8 cellular contexts compared by ENCODE assay signal in genomic region chr1:156592158-156592909, GRCh38. TPM values are rescaled to one million over a fixed set of nuclear protein-coding genes. Genes with fewer than 3 reads are reported as not detected.
A peak's percentile ranks its signal among the peaks of the same experiment; 100 is the strongest.
DNase-seq lines count a peak whose midpoint lies in the region; ATAC-seq, FAIRE-seq and TF ChIP-seq lines count a peak whose summit lies in the region.

No MANE protein-coding gene starts in this region.

- intact Hi-C loops in dendritic cell treated with granulocyte-macrophage colony-stimulating factor and Interleukin-4, amounts not matched to agents 40 ng/mL and 50 ng/mL, for 4 days (cut with micrococcal nuclease): no loop called here
- intact Hi-C loops in natural killer cell (cut with micrococcal nuclease): no loop called here

- H3K27me3 Mint-ChIP-seq in dendritic cell treated with granulocyte-macrophage colony-stimulating factor and Interleukin-4, amounts not matched to agents 40 ng/mL and 50 ng/mL, for 4 days: no peaks in the 10 kb centered on the region
- no peaks in the 10 kb centered on the region for H3K27me3 Mint-ChIP-seq in natural killer cell (ENCODE audit: low read depth in 2 of 2)

- peaks cover 20% of the 10 kb centered on the region for H3K4me1 ChIP-seq in MM.1S (ENCODE audit: low read length)

- H3K36me3 ChIP-seq in MM.1S (replicated peaks; ENCODE audit: insufficient read depth, low read length): peaks cover 9% of the 10 kb centered on the region; the same call in 1 of the 2 replicates

- H3K27ac ChIP-seq in C4-2B (peak overlapping the region; percentile 92), MM.1S (ENCODE audit: low read length) (peak overlapping the region; percentile 35; the same call in 1 of the 2 replicates)

- H3K9ac ChIP-seq in MM.1S (ENCODE audit: low read length): peak overlapping the region; percentile 86

- H3K27ac Mint-ChIP-seq in dendritic cell treated with granulocyte-macrophage colony-stimulating factor and Interleukin-4, amounts not matched to agents 40 ng/mL and 50 ng/mL, for 4 days: peak overlapping the region; percentile 75
- peak overlapping the region; percentile 82 to 87 for H3K27ac Mint-ChIP-seq in natural killer cell

- no peak for ATAC-seq in natural killer cell
- ATAC-seq in GM18519 (IDR thresholded peaks at IDR 0.05; ENCODE audit: low FRiP score, unreplicated experiment): no peak

- peaks cover 35% of the 10 kb centered on the region for H3F3A ChIP-seq in MM.1S (ENCODE audit: insufficient read depth, low read length)

- peak overlapping the region; percentile 80 for H3K4me3 Mint-ChIP-seq in dendritic cell treated with granulocyte-macrophage colony-stimulating factor and Interleukin-4, amounts not matched to agents 40 ng/mL and 50 ng/mL, for 4 days
- peak overlapping the region; percentile 85 for H3K4me3 Mint-ChIP-seq in natural killer cell

- H3K4me2 ChIP-seq in MM.1S (ENCODE audit: low read depth, low read length): peak overlapping the region; percentile 91

- DNase-seq in MM.1S: no peak
- no peak for DNase-seq in natural killer cell
- DNase-seq in COLO829 (ENCODE audit: low spot score): no peak
- DNase-seq in HTR-8/SVneo (ENCODE audit: insufficient read length, low spot score): no peak
- DNase-seq in superior temporal gyrus (ENCODE audit: extremely low spot score): no peak

- H2AFZ ChIP-seq in MM.1S (ENCODE audit: low read length): peak overlapping the region; percentile 87

- TF ChIP-seq CTCF in C4-2B (conservative IDR thresholded peaks at IDR 0.05) (no peak), MM.1S (IDR thresholded peaks at IDR 0.05; ENCODE audit: low read length) (no peak), natural killer cell (IDR thresholded peaks at IDR 0.05) (no peak)

- H3K9me3 ChIP-seq in MM.1S (replicated peaks; ENCODE audit: insufficient read depth, low read length): no peaks in the 10 kb centered on the region

- peak overlapping the region; percentile 94 for H3K4me3 ChIP-seq in MM.1S (ENCODE audit: low read length)

- H4K20me1 ChIP-seq in MM.1S (ENCODE audit: insufficient read depth, low read length): no peaks in the 10 kb centered on the region

- peaks cover 31% of the 10 kb centered on the region for H3K36me3 Mint-ChIP-seq in dendritic cell treated with granulocyte-macrophage colony-stimulating factor and Interleukin-4, amounts not matched to agents 40 ng/mL and 50 ng/mL, for 4 days (ENCODE audit: low read depth)
- no peaks in the 10 kb centered on the region for H3K36me3 Mint-ChIP-seq in natural killer cell

- H3K9me2 ChIP-seq in MM.1S (replicated peaks; ENCODE audit: insufficient read depth, low read length): no peaks in the 10 kb centered on the region

- peaks cover 34% of the 10 kb centered on the region for H3K79me2 ChIP-seq in MM.1S (ENCODE audit: low read length)

- H3K9me3 Mint-ChIP-seq in dendritic cell treated with granulocyte-macrophage colony-stimulating factor and Interleukin-4, amounts not matched to agents 40 ng/mL and 50 ng/mL, for 4 days: no peaks in the 10 kb centered on the region
- no peaks in the 10 kb centered on the region for H3K9me3 Mint-ChIP-seq in natural killer cell

- peaks cover 9% of the 10 kb centered on the region for H3K4me1 Mint-ChIP-seq in dendritic cell treated with granulocyte-macrophage colony-stimulating factor and Interleukin-4, amounts not matched to agents 40 ng/mL and 50 ng/mL, for 4 days (ENCODE audit: low read depth)
- peaks cover 14 to 20% of the 10 kb centered on the region in 2 donors for H3K4me1 Mint-ChIP-seq in natural killer cell

- no peaks in the 10 kb centered on the region for H3K27me3 ChIP-seq in MM.1S (replicated peaks; ENCODE audit: insufficient read depth, low read length)

- no peak for FAIRE-seq in HTR-8/SVneo (lab: Jason Lieb, UNC)

RNA-seq across cellular contexts. Expression of gene NAXE, which starts 0.8 kb away (rescaled TPM):
- total RNA-seq in natural killer cell: 10 to 100 TPM; 32.6 to 52.5 (median 36.6) TPM

RNA-seq across cellular contexts. Expression of gene GPATCH4, which starts 8.9 kb away (rescaled TPM):
- 10 to 100 TPM; 19.3 to 27.3 (median 22.1) TPM for total RNA-seq in natural killer cell

RNA-seq across cellular contexts. Expression of gene TTC24, which starts 12.8 kb away (rescaled TPM):
- 1 to 10 TPM; 3.3 to 4.1 (median 4.0) TPM for total RNA-seq in natural killer cell

RNA-seq across cellular contexts. Expression of gene IQGAP3, which starts 20.0 kb away (rescaled TPM):
- under 1 TPM; 0.08 to 0.21 (median 0.14) TPM for total RNA-seq in natural killer cell

RNA-seq across cellular contexts. Expression of gene HAPLN2, which starts 26.9 kb away (rescaled TPM):
- total RNA-seq in natural killer cell: not detected
